Comparison of ENCODE assay signal across 31 cellular contexts in genomic region chr20:38149880-38150594, GRCh38. TPM values are rescaled to one million over a fixed set of nuclear protein-coding genes. Genes with fewer than 3 reads are reported as not detected.
A peak's percentile ranks its signal among the peaks of the same experiment; 100 is the strongest.
DNase-seq lines count a peak whose midpoint lies in the region; ATAC-seq, FAIRE-seq and TF ChIP-seq lines count a peak whose summit lies in the region.
"Had no signal": no experiment of that assay in that cellular context is flagged by ENCODE, and none has a peak within 500 bp of the region (broad histone marks: within the 10 kb centered on the region; RNA-seq: fewer than 3 reads in every experiment).

No MANE protein-coding gene starts in this region.

- TF ChIP-seq CTCF in RWPE1 (conservative IDR thresholded peaks at IDR 0.05; ENCODE audit: low read depth) = no peak

- no peak for DNase-seq in HTR-8/SVneo (ENCODE audit: insufficient read length, low spot score)
- no peak for DNase-seq in RWPE1 (ENCODE audit: low spot score)
- no peak for DNase-seq in left lobe of liver (ENCODE audit: low spot score)
- DNase-seq in stimulated activated naive B cell treated with anti-CD40 and anti-IgM and Interleukin-4, amounts not matched to agents 10 μg/mL and 1 μg/mL and 100 μg/mL, for 72 hours = peak; percentile 4
- DNase-seq in effector CD8-positive, alpha-beta T cell (lab: John Stamatoyannopoulos, UW) = no peak
- no peak for DNase-seq in T-cell
- DNase-seq in GM12892 (ENCODE audit: insufficient read length) = no peak
- DNase-seq: activated B cell treated with CpG ODN at 0.5 μM for 24 hours; activated CD4-positive, alpha-beta T cell treated with anti-CD3 and anti-CD28 coated beads, Interleukin-2, amount 50 U/mL, for 4 hours; activated CD8-positive, alpha-beta memory T cell treated with anti-CD3 and anti-CD28 coated beads, Interleukin-2, amount 50 U/mL, for 4 hours; activated naive CD8-positive, alpha-beta T cell treated with anti-CD3 and anti-CD28 coated beads for 36 hours; caudate nucleus; DMS53; head of caudate nucleus; Karpas-422; left cardiac atrium; naive thymus-derived CD4-positive, alpha-beta T cell; NCI-H1694; NCI-H2171 treated with DMSO at 0.1 percent for 48 hours; NCI-H526; ovary; RPMI8226; stimulated activated CD4-positive, alpha-beta T cell treated with anti-CD3 and anti-CD28 coated beads, Interleukin-15, amount 100 ng/mL, for 24 hours; stimulated activated naive CD8-positive, alpha-beta T cell treated with anti-CD3 and anti-CD28 coated beads, Interleukin-15, amount 100 ng/mL, for 72 hours; T1000 had no signal

- H3K4me3 Mint-ChIP-seq in stimulated activated naive B cell treated with anti-CD40 and anti-IgM and Interleukin-4, amounts not matched to agents 10 μg/mL and 1 μg/mL and 100 μg/mL, for 72 hours = no peak overlapping the region
- no peak overlapping the region for H3K4me3 Mint-ChIP-seq in T-cell
- H3K4me3 Mint-ChIP-seq: activated B cell treated with CpG ODN at 0.5 μM for 24 hours; activated naive CD8-positive, alpha-beta T cell treated with anti-CD3 and anti-CD28 coated beads for 36 hours; naive thymus-derived CD4-positive, alpha-beta T cell; stimulated activated naive CD8-positive, alpha-beta T cell treated with anti-CD3 and anti-CD28 coated beads, Interleukin-15, amount 100 ng/mL, for 72 hours had no signal

- peaks cover 0 to 2% of the 10 kb centered on the region in 2 donors for H3K9me3 Mint-ChIP-seq in stimulated activated naive B cell treated with anti-CD40 and anti-IgM and Interleukin-4, amounts not matched to agents 10 μg/mL and 1 μg/mL and 100 μg/mL, for 72 hours
- H3K9me3 Mint-ChIP-seq in T-cell = no peaks in the 10 kb centered on the region
- H3K9me3 Mint-ChIP-seq: activated B cell treated with CpG ODN at 0.5 μM for 24 hours; activated naive CD8-positive, alpha-beta T cell treated with anti-CD3 and anti-CD28 coated beads for 36 hours; stimulated activated naive CD8-positive, alpha-beta T cell treated with anti-CD3 and anti-CD28 coated beads, Interleukin-15, amount 100 ng/mL, for 72 hours had no signal

- H3K27ac Mint-ChIP-seq in stimulated activated naive B cell treated with anti-CD40 and anti-IgM and Interleukin-4, amounts not matched to agents 10 μg/mL and 1 μg/mL and 100 μg/mL, for 72 hours = no peak overlapping the region
- H3K27ac Mint-ChIP-seq in T-cell = no peak overlapping the region
- H3K27ac Mint-ChIP-seq: activated B cell treated with CpG ODN at 0.5 μM for 24 hours; activated naive CD8-positive, alpha-beta T cell treated with anti-CD3 and anti-CD28 coated beads for 36 hours; naive thymus-derived CD4-positive, alpha-beta T cell had no signal

- peak; percentile 81 for FAIRE-seq in HTR-8/SVneo (lab: Jason Lieb, UNC)
- no peak for FAIRE-seq in GM12892 (lab: Jason Lieb, UNC)
- FAIRE-seq: G401.6, H1 had no signal

- no peak for TF ChIP-seq POLR2A in GM12892 (IDR thresholded peaks at IDR 0.05; ENCODE audit: low read depth, low read length)

- H3K36me3 Mint-ChIP-seq in stimulated activated naive B cell treated with anti-CD40 and anti-IgM and Interleukin-4, amounts not matched to agents 10 μg/mL and 1 μg/mL and 100 μg/mL, for 72 hours = peaks cover 3 to 11% of the 10 kb centered on the region in 2 donors
- H3K36me3 Mint-ChIP-seq in T-cell = no peaks in the 10 kb centered on the region
- H3K36me3 Mint-ChIP-seq: activated naive CD8-positive, alpha-beta T cell treated with anti-CD3 and anti-CD28 coated beads for 36 hours; naive thymus-derived CD4-positive, alpha-beta T cell had no signal

- H3K27me3 Mint-ChIP-seq in stimulated activated naive B cell treated with anti-CD40 and anti-IgM and Interleukin-4, amounts not matched to agents 10 μg/mL and 1 μg/mL and 100 μg/mL, for 72 hours = peaks cover 16 to 25% of the 10 kb centered on the region in 2 donors
- peaks cover 14 to 25% of the 10 kb centered on the region in 2 donors for H3K27me3 Mint-ChIP-seq in T-cell
- H3K27me3 Mint-ChIP-seq: activated B cell treated with CpG ODN at 0.5 μM for 24 hours had no signal

- H3K4me1 Mint-ChIP-seq in stimulated activated naive B cell treated with anti-CD40 and anti-IgM and Interleukin-4, amounts not matched to agents 10 μg/mL and 1 μg/mL and 100 μg/mL, for 72 hours = peaks cover 11 to 30% of the 10 kb centered on the region in 2 donors
- H3K4me1 Mint-ChIP-seq in T-cell = peaks cover 8 to 14% (median 9%) of the 10 kb centered on the region in 3 donors

- POLR2A ChIA-PET in RWPE1 (lab: Yijun Ruan, JAX; ENCODE audit: low non-redundant PET) (no interaction called here), T-cell (lab: Charles Lee) (no interaction called here)

- H3K27ac ChIP-seq in RWPE1 = peak overlapping the region; percentile 21; the same call in 1 of the 2 replicates
- H3K27ac ChIP-seq: epithelial cell of prostate, ovary, tibial nerve had no signal

- peak; percentile 51 for ATAC-seq in left lobe of liver
- ATAC-seq in stimulated activated naive B cell treated with anti-CD40 and anti-IgM and Interleukin-4, amounts not matched to agents 10 μg/mL and 1 μg/mL and 100 μg/mL, for 72 hours (replicated peaks) = peak; percentile 62 to 67
- ATAC-seq in GM21447 (IDR thresholded peaks at IDR 0.05; ENCODE audit: unreplicated experiment) = no peak
- no peak for ATAC-seq in T-cell (replicated peaks in 1 of 4)
- ATAC-seq: left cardiac atrium; naive thymus-derived CD4-positive, alpha-beta T cell; sciatic nerve; stimulated activated naive CD8-positive, alpha-beta T cell treated with anti-CD3 and anti-CD28 coated beads, Interleukin-15, amount 100 ng/mL, for 72 hours had no signal

- CTCF ChIA-PET in RWPE1 (lab: Yijun Ruan, JAX) (no interaction called here), T-cell (lab: Charles Lee) (no interaction called here)

RNA-seq across cellular contexts. Expression of gene TGM2, which starts 15.0 kb away (rescaled TPM):
- 193 TPM for total RNA-seq in left lobe of liver
- 1 to 10 TPM in 2 of 5 donors, under 1 TPM in 1, not detected in 2; 0.62 to 1.8 (median 1.2) TPM for total RNA-seq in T-cell
- polyA plus RNA-seq in GM12892 (2012; ENCODE audit: missing spikeins) = 0.55 TPM
- total RNA-seq: activated naive CD8-positive, alpha-beta T cell treated with anti-CD3 and anti-CD28 coated beads for 36 hours had no signal
- polyA plus RNA-seq: naive thymus-derived CD4-positive, alpha-beta T cell had no signal

Comparison
In these comparisons a context has a peak if more than half of its experiments do, and no peak if none do; other contexts are left out.
1. ATAC-seq: peak in left lobe of liver (single experiment) and stimulated activated naive B cell treated with anti-CD40 and anti-IgM and Interleukin-4, amounts not matched to agents 10 μg/mL and 1 μg/mL and 100 μg/mL, for 72 hours (2 of 2); none in GM21447 (single experiment) and T-cell (0 of 4).
2. RNA of gene TGM2, which starts 15.0 kb away (total RNA-seq): 193 TPM in left lobe of liver (single experiment); 0.62 to 1.8 TPM in T-cell; every median in the first group is over 10 times any median in the second.